29 cellular contexts compared by ENCODE assay signal in genomic region chr14:21200752-21201461, GRCh38. TPM values are rescaled to one million over a fixed set of nuclear protein-coding genes. Genes with fewer than 3 reads are reported as not detected.
"Had no signal": no experiment of that assay in that cellular context is flagged by ENCODE, and none has a peak within 500 bp of the region (broad histone marks: within the 10 kb centered on the region; RNA-seq: fewer than 3 reads in every experiment).

No MANE protein-coding gene starts in this region.

- H3K27ac ChIP-seq: adrenal gland, ascending aorta, colonic mucosa, dorsolateral prefrontal cortex, esophagus squamous epithelium, gastrocnemius medialis, left lung, thyroid gland, upper lobe of right lung, VCaP had no signal

- H3K4me1 Mint-ChIP-seq: mesothelial cell of epicardium had no signal

- ATAC-seq: effector memory CD8-positive, alpha-beta T cell; left lung; naive thymus-derived CD8-positive, alpha-beta T cell; upper lobe of right lung had no signal

- H3K4me1 ChIP-seq: adrenal gland, ascending aorta, colonic mucosa, esophagus squamous epithelium, gastrocnemius medialis, upper lobe of right lung had no signal

- H3K27me3 ChIP-seq: adrenal gland, ascending aorta, colonic mucosa, dorsolateral prefrontal cortex, esophagus squamous epithelium, gastrocnemius medialis, left lung, thyroid gland, upper lobe of right lung had no signal

- H3K9me3 ChIP-seq: adrenal gland, ascending aorta, colonic mucosa, esophagus squamous epithelium, gastrocnemius medialis, thyroid gland, upper lobe of right lung had no signal

- H3K27me3 Mint-ChIP-seq: activated naive CD8-positive, alpha-beta T cell; central memory CD8-positive, alpha-beta T cell; effector memory CD8-positive, alpha-beta T cell; naive thymus-derived CD8-positive, alpha-beta T cell; progenitor cell of endocrine pancreas had no signal

- H3K27ac Mint-ChIP-seq: effector memory CD8-positive, alpha-beta T cell; mesothelial cell of epicardium; T-helper 2 cell treated with Interferon-gamma antibody and Interleukin-4, amounts not matched to agents 5 μg/mL and 100 μg/mL, for 36 hours had no signal

- H3K4me3 ChIP-seq: adrenal gland, ascending aorta, colonic mucosa, dorsolateral prefrontal cortex, esophagus squamous epithelium, gastrocnemius medialis, left lung, thyroid gland, upper lobe of right lung had no signal

- H3K9me3 Mint-ChIP-seq: central memory CD8-positive, alpha-beta T cell; effector memory CD8-positive, alpha-beta T cell; naive thymus-derived CD8-positive, alpha-beta T cell had no signal

- H3K36me3 ChIP-seq: ascending aorta, colonic mucosa, thyroid gland had no signal

- H3K36me3 Mint-ChIP-seq: naive thymus-derived CD8-positive, alpha-beta T cell had no signal

- H3K4me3 Mint-ChIP-seq: activated naive CD8-positive, alpha-beta T cell; central memory CD8-positive, alpha-beta T cell; effector memory CD8-positive, alpha-beta T cell; mesothelial cell of epicardium; naive thymus-derived CD8-positive, alpha-beta T cell; T-helper 2 cell treated with Interferon-gamma antibody and Interleukin-4, amounts not matched to agents 5 μg/mL and 100 μg/mL, for 36 hours had no signal

- DNase-seq: activated CD4-positive, CD25-positive, alpha-beta regulatory T cell treated with anti-CD3 and anti-CD28 coated beads, Interleukin-2, amount 50 U/mL, for 72 hours; activated gamma-delta T cell treated with Interleukin-2 at 50 U/mL for 16 hours; colonic mucosa; dorsolateral prefrontal cortex; effector memory CD8-positive, alpha-beta T cell; esophagus squamous epithelium; gastrocnemius medialis; hippocampal formation; kidney glomerular epithelial cell; left lung; mammary epithelial cell; naive thymus-derived CD8-positive, alpha-beta T cell; retina; stimulated activated CD4-positive, alpha-beta T cell treated with anti-CD3 and anti-CD28 coated beads, Interleukin-2, amount 100 ng/mL, for 48 hours; stimulated activated CD8-positive, alpha-beta memory T cell treated with anti-CD3 and anti-CD28 coated beads, Interleukin-4, amount 100 ng/mL, for 48 hours; stimulated activated naive CD4-positive, alpha-beta T cell; substantia nigra; thyroid gland; upper lobe of right lung had no signal

RNA-seq across cellular contexts. Expression of gene OR5AU1, which starts 45.0 kb away (rescaled TPM):
- total RNA-seq: activated CD8-positive, alpha-beta memory T cell treated with anti-CD3 and anti-CD28 coated beads for 36 hours; adrenal gland; ascending aorta; colonic mucosa; dorsolateral prefrontal cortex; esophagus squamous epithelium; gastrocnemius medialis; left lung; mammary epithelial cell; mesothelial cell of epicardium; naive thymus-derived CD8-positive, alpha-beta T cell; osteocyte; progenitor cell of endocrine pancreas; thyroid gland; upper lobe of right lung had no signal
- polyA plus RNA-seq: adrenal gland; mammary epithelial cell; naive thymus-derived CD8-positive, alpha-beta T cell had no signal
